ENCODE assay signal across 15 cellular contexts in genomic region chr11:88179966-88180629, GRCh38. TPM values are rescaled to one million over a fixed set of nuclear protein-coding genes. Genes with fewer than 3 reads are reported as not detected.
DNase-seq lines count a peak whose midpoint lies in the region; TF ChIP-seq lines count a peak whose summit lies in the region.
"Had no signal": no experiment of that assay in that cellular context is flagged by ENCODE, and none has a peak within 500 bp of the region (broad histone marks: within the 10 kb centered on the region; RNA-seq: fewer than 3 reads in every experiment).

No MANE protein-coding gene starts in this region.

- H3K27ac ChIP-seq in GM23248 (no peak overlapping the region), mammary epithelial cell (ENCODE audit: insufficient read depth, low read depth, low read length) (peak overlapping the region; percentile 96), skin epidermis (peak overlapping the region in 12 of 21 experiments; percentile 11 to 74 (median 60)), endodermal cell (ENCODE audit: low read depth, low read length) (no peak overlapping the region)
- H3K27ac ChIP-seq: 22Rv1, left ventricle myocardium inferior had no signal

- H3K9me3 ChIP-seq in GM23248 (ENCODE audit: low read depth) (no peaks in the 10 kb centered on the region), mammary epithelial cell (replicated peaks; ENCODE audit: insufficient read depth, low read length) (no peaks in the 10 kb centered on the region), endodermal cell (ENCODE audit: control insufficient read depth, low read length) (no peaks in the 10 kb centered on the region)
- H3K9me3 ChIP-seq: left ventricle myocardium inferior had no signal

- H3K36me3 ChIP-seq in GM23248 (ENCODE audit: low read depth), result no peaks in the 10 kb centered on the region
- no peaks in the 10 kb centered on the region for H3K36me3 ChIP-seq in mammary epithelial cell (ENCODE audit: insufficient read depth, low read length)
- no peaks in the 10 kb centered on the region for H3K36me3 ChIP-seq in endodermal cell (ENCODE audit: control insufficient read depth, insufficient read depth, low read length)
- H3K36me3 ChIP-seq: left ventricle myocardium inferior had no signal

- H4K20me1 ChIP-seq in GM23248 (ENCODE audit: insufficient read depth) (no peaks in the 10 kb centered on the region), mammary epithelial cell (ENCODE audit: insufficient read depth, low read length) (no peaks in the 10 kb centered on the region)

- no peak overlapping the region for H3K4me3 ChIP-seq in GM23248
- H3K4me3 ChIP-seq in mammary epithelial cell (replicated peaks in 1 of 3; ENCODE audit: insufficient read depth in 1 of 3, low read depth in 2 of 3, low read length in 3 of 3), result peak overlapping the region in 2 of 3 experiments; percentile 5 to 16
- no peak overlapping the region for H3K4me3 ChIP-seq in skin epidermis
- H3K4me3 ChIP-seq in endodermal cell (ENCODE audit: low read length), result no peak overlapping the region
- H3K4me3 ChIP-seq: left ventricle myocardium inferior had no signal

- H3K9me2 ChIP-seq in GM23248 (ENCODE audit: insufficient read depth), result no peaks in the 10 kb centered on the region

- H3K4me2 ChIP-seq in GM23248 (ENCODE audit: unreplicated experiment) (no peak overlapping the region), mammary epithelial cell (ENCODE audit: insufficient read depth, low read depth, low read length) (peak overlapping the region; percentile 82)

- H3K4me3 Mint-ChIP-seq in endodermal cell, result no peak overlapping the region

- TF ChIP-seq CTCF in mammary epithelial cell (conservative IDR thresholded peaks at IDR 0.05 in 1 of 2, IDR thresholded peaks at IDR 0.05 in 1 of 2; ENCODE audit: extremely low read depth in 1 of 2, insufficient read depth in 1 of 2, low read depth in 1 of 2, low read length in 2 of 2), result peak; percentile 33 to 41
- TF ChIP-seq CTCF in endodermal cell (conservative IDR thresholded peaks at IDR 0.05), result no peak

- H2AFZ ChIP-seq in GM23248, result no peak overlapping the region
- peak overlapping the region; percentile 18 for H2AFZ ChIP-seq in mammary epithelial cell (ENCODE audit: low read depth, low read length)

- H3K9me3 Mint-ChIP-seq in endodermal cell, result no peaks in the 10 kb centered on the region

- no peaks in the 10 kb centered on the region for H3K36me3 Mint-ChIP-seq in endodermal cell (ENCODE audit: low read depth)

- CTCF ChIA-PET in mammary epithelial cell (lab: Charles Lee; ENCODE audit: low non-redundant PET), result interaction anchor here (0.7 to 0.8 kb wide), 2 partner anchors 76 to 315 kb away, joined by 5 to 6 read pairs; no protein-coding TSS in a partner anchor

- peaks cover 29% of the 10 kb centered on the region for H3K4me1 Mint-ChIP-seq in endodermal cell

- H3K27ac Mint-ChIP-seq in endodermal cell, result no peak overlapping the region

- H3F3A ChIP-seq in GM23248 (ENCODE audit: insufficient read depth), result no peaks in the 10 kb centered on the region

- peaks cover 4% of the 10 kb centered on the region for H3K27me3 Mint-ChIP-seq in endodermal cell (ENCODE audit: insufficient read depth)

- intact Hi-C loops in mammary epithelial cell (cut with micrococcal nuclease), result loop anchor here (5.0 kb wide), 3 partner anchors 52 to 242 kb away; no protein-coding TSS in a partner anchor

- H3K9ac ChIP-seq in GM23248 (no peak overlapping the region), mammary epithelial cell (ENCODE audit: insufficient read depth, low read length) (peak overlapping the region; percentile 64), endodermal cell (ENCODE audit: extremely low read depth, low read length, poor library complexity, severe bottlenecking) (no peak overlapping the region)

- H3K27me3 ChIP-seq in GM23248 (replicated peaks; ENCODE audit: insufficient read depth) (no peaks in the 10 kb centered on the region), mammary epithelial cell (ENCODE audit: insufficient read depth, low read length) (no peaks in the 10 kb centered on the region), endodermal cell (ENCODE audit: control insufficient read depth, insufficient read depth, low read length, poor library complexity, severe bottlenecking) (no peaks in the 10 kb centered on the region)

- DNase-seq in DMS 273 (lab: John Stamatoyannopoulos, UW; ENCODE audit: unreplicated experiment), result peak; percentile 28
- no peak for DNase-seq in DMS 273 treated with DMSO at 0.1 percent for 48 hours (lab: John Stamatoyannopoulos, UW)
- peak; percentile 11 for DNase-seq in GM23248
- peak; percentile 91 for DNase-seq in mammary epithelial cell
- DNase-seq in HT-29 (ENCODE audit: low spot score), result no peak
- no peak for DNase-seq in hypothalamus (lab: John Stamatoyannopoulos, UW)
- DNase-seq in endodermal cell, result no peak
- DNase-seq: activated CD4-positive, CD25-positive, alpha-beta regulatory T cell treated with anti-CD3 and anti-CD28 coated beads, Interleukin-2, amount 50 U/mL, for 72 hours; activated gamma-delta T cell treated with Interleukin-2 at 50 U/mL for 16 hours; left ventricle myocardium inferior; NCI-H82; stimulated activated CD4-positive, alpha-beta T cell treated with anti-CD3 and anti-CD28 coated beads, Interleukin-2, amount 100 ng/mL, for 24 hours had no signal

- WGBS in GM23248 (ENCODE audit: low coverage in 1 of 2, low lambda C conversion rate in 2 of 2, missing lambda C conversion rate in 2 of 2), 2 experiments, result 71 to 76% methylated on average over 3 of the region's 3 CpGs
- WGBS in mammary epithelial cell (ENCODE audit: low coverage, missing lambda C conversion rate), result 16% methylated on average over 3 of the region's 3 CpGs
- WGBS in endodermal cell (ENCODE audit: insufficient coverage in 1 of 2, insufficient read length in 1 of 2), 2 experiments, result 89% methylated on average over 3 of the region's 3 CpGs; no CpG with 5 or more reads in 1 of the 2 experiments

- H3K4me1 ChIP-seq in GM23248 (ENCODE audit: insufficient read depth) (no peaks in the 10 kb centered on the region), mammary epithelial cell (ENCODE audit: insufficient read depth, low read length) (peaks cover 64% of the 10 kb centered on the region), endodermal cell (ENCODE audit: control insufficient read depth, insufficient read depth, low read length) (peaks cover 6% of the 10 kb centered on the region)

- in situ Hi-C loops in GM23248 (cut with MboI), result no loop called here
- in situ Hi-C loops in mammary epithelial cell (cut with MboI; ENCODE audit: low sequenced_read_pairs in 2 of 2), result no loop called here

- no TSS peak for BruUV-seq in mammary epithelial cell (replicated peaks; lab: Mats Ljungman, UMichigan)

- dilution Hi-C loops in mammary epithelial cell (cut with HindIII; ENCODE audit: low sequenced_read_pairs), result no loop called here

- H3K79me2 ChIP-seq in GM23248 (ENCODE audit: insufficient read depth) (no peaks in the 10 kb centered on the region), mammary epithelial cell (ENCODE audit: insufficient read depth, low read length) (peaks cover under 1% of the 10 kb centered on the region)

RNA-seq across cellular contexts. Expression of gene RAB38, which starts 4.9 kb away (rescaled TPM):
- total RNA-seq in GM23248 (2014; rRNA removed; shearing (Covaris generic)), result 0.13 and 0.43 TPM in 2 replicates
- polyA plus RNA-seq in GM23248 (2016; fragmentation: Nextera tagmentation; extraction: Ambion mirVana), result 1.5 and 2.5 TPM in 2 replicates
- 10 to 100 TPM; 55.8 to 87.7 TPM for total RNA-seq in mammary epithelial cell
- polyA plus RNA-seq in mammary epithelial cell, result 74.9 TPM
- 53.4 TPM for polyA minus RNA-seq in mammary epithelial cell
- not detected in 2 replicates for total RNA-seq in HT-29 (2014; rRNA removed; shearing (Covaris generic))
- 10 to 100 TPM; 12.3 to 15.0 TPM for total RNA-seq in endodermal cell
- 10.2 TPM for polyA plus RNA-seq in endodermal cell (2013, experiment 1 of 2)
- 8.0 TPM for polyA plus RNA-seq in endodermal cell (2013, experiment 2 of 2)
- total RNA-seq: osteocyte had no signal

Comparison
In these comparisons a context has a peak if more than half of its experiments do, and no peak if none do; other contexts are left out.
1. DNase-seq: peak in DMS 273 (single experiment), GM23248 (single experiment) and mammary epithelial cell (single experiment); none in DMS 273 treated with DMSO at 0.1 percent for 48 hours (single experiment), HT-29 (single experiment), hypothalamus (0 of 51) and endodermal cell (single experiment).
2. H3K27ac ChIP-seq: peak in mammary epithelial cell (single experiment) and skin epidermis (12 of 21); none in GM23248 (single experiment) and endodermal cell (single experiment).
3. H3K4me3 ChIP-seq: peak in mammary epithelial cell (2 of 3); none in GM23248 (single experiment), skin epidermis (0 of 7) and endodermal cell (single experiment).